ENCODE assay signal across 18 cellular contexts in genomic region chr12:84113666-84114065, GRCh38.
"Had no signal": no experiment of that assay in that cellular context is flagged by ENCODE, and none has a peak within 500 bp of the region (broad histone marks: within the 10 kb centered on the region; RNA-seq: fewer than 3 reads in every experiment).

No MANE protein-coding gene starts in this region.

- H3K4me3 Mint-ChIP-seq: IgD-negative memory B cell had no signal

- H3K36me3 Mint-ChIP-seq: IgD-negative memory B cell had no signal

- H3K27ac Mint-ChIP-seq: IgD-negative memory B cell had no signal

- H3K4me1 Mint-ChIP-seq: IgD-negative memory B cell had no signal

- H3K4me2 ChIP-seq: KMS-11 had no signal

- ATAC-seq: HepG2, K562 had no signal

- H3K4me3 ChIP-seq: K562 had no signal

- H3K27ac ChIP-seq: KMS-11 had no signal

- H3K9ac ChIP-seq: KMS-11 had no signal

- H3K27me3 Mint-ChIP-seq: IgD-negative memory B cell had no signal

- DNase-seq: Kasumi-1, MM.1S, NCI-H1092 treated with DMSO at 0.1 percent for 48 hours, NCI-H1417, NCI-H1436 treated with DMSO at 0.1 percent for 48 hours, NCI-H1694, NCI-H187 treated with DMSO at 0.1 percent for 48 hours, NCI-H2029 treated with DMSO at 0.1 percent for 48 hours, NCI-H2171 treated with DMSO at 0.1 percent for 48 hours, NCI-H524, NCI-H526 treated with DMSO at 0.1 percent for 48 hours, NCI-H748 treated with DMSO at 0.1 percent for 48 hours, Right ventricle myocardium superior, RPMI8226 had no signal
